In genomic region chr1:202810615-202811295, GRCh38 we compare ENCODE assay signal across 8 cellular contexts. TPM values are rescaled to one million over a fixed set of nuclear protein-coding genes. Genes with fewer than 3 reads are reported as not detected.
A peak's percentile ranks its signal among the peaks of the same experiment; 100 is the strongest.
DNase-seq lines count a peak whose midpoint lies in the region; ATAC-seq and TF ChIP-seq lines count a peak whose summit lies in the region.

PCAT6 (plus strand) TSS chr1:202810954.

- no peaks in the 10 kb centered on the region for H3K27me3 ChIP-seq in hepatocyte
- H3K27me3 ChIP-seq in Karpas-422 (ENCODE audit: low read length): no peaks in the 10 kb centered on the region

- H3K4me2 ChIP-seq in hepatocyte: peak within 1 kb of the TSS; percentile 93
- H3K4me2 ChIP-seq in Karpas-422 (ENCODE audit: low read depth, low read length, poor library complexity, severe bottlenecking): no peak within 1 kb of the TSS

- no peaks in the 10 kb centered on the region for H3K9me3 ChIP-seq in hepatocyte (ENCODE audit: low read depth)
- H3K9me3 ChIP-seq in Karpas-422 (ENCODE audit: low read length): no peaks in the 10 kb centered on the region

- H3K27ac ChIP-seq in hepatocyte: peak within 1 kb of the TSS; percentile 86
- no peak within 1 kb of the TSS for H3K27ac ChIP-seq in Karpas-422 (ENCODE audit: low read length)

- 3% methylated on average over 31 of the region's 53 CpGs for WGBS in hepatocyte (ENCODE audit: low lambda C conversion rate, missing lambda C conversion rate)

- DNase-seq in NCI-H1930 (lab: John Stamatoyannopoulos, UW): peak; percentile 90 to 92
- DNase-seq in T1000 (lab: John Stamatoyannopoulos, UW): peak; percentile 92
- DNase-seq in astrocyte of the hippocampus (ENCODE audit: low read depth, low spot score): peak; percentile 98
- DNase-seq in hepatocyte (ENCODE audit: low spot score): peak; percentile 98
- DNase-seq in renal cortical epithelial cell (ENCODE audit: low read depth): peak; percentile 75
- DNase-seq in Karpas-422: no peak

- peak within 1 kb of the TSS; percentile 40 for H3K4me3 ChIP-seq in hepatocyte
- no peak within 1 kb of the TSS for H3K4me3 ChIP-seq in Karpas-422 (ENCODE audit: low read length)

- no peaks in the 10 kb centered on the region for H3K9me2 ChIP-seq in hepatocyte (replicated peaks; ENCODE audit: insufficient read depth)
- H3K9me2 ChIP-seq in Karpas-422 (replicated peaks; ENCODE audit: insufficient read depth, low read length): no peaks in the 10 kb centered on the region

- peak within 1 kb of the TSS; percentile 62 for H2AFZ ChIP-seq in hepatocyte
- no peak within 1 kb of the TSS for H2AFZ ChIP-seq in Karpas-422 (ENCODE audit: low read length)

- peak; percentile 76 for TF ChIP-seq POLR2A in GM15510 (IDR thresholded peaks at IDR 0.05; ENCODE audit: borderline replicate concordance, extremely low read depth, insufficient read length)

- peak; percentile 53 for ATAC-seq in HG02938 (IDR thresholded peaks at IDR 0.05; ENCODE audit: unreplicated experiment)

- no peak for TF ChIP-seq CTCF in hepatocyte (IDR thresholded peaks at IDR 0.05; ENCODE audit: poor library complexity)

- H3K36me3 ChIP-seq in hepatocyte (replicated peaks; ENCODE audit: insufficient read depth, low read depth): no peaks in the 10 kb centered on the region
- H3K36me3 ChIP-seq in Karpas-422 (ENCODE audit: insufficient read depth, low read length): no peaks in the 10 kb centered on the region

- peaks cover 13% of the 10 kb centered on the region for H4K20me1 ChIP-seq in hepatocyte (ENCODE audit: insufficient read depth, poor library complexity, severe bottlenecking)
- no peaks in the 10 kb centered on the region for H4K20me1 ChIP-seq in Karpas-422 (ENCODE audit: insufficient read depth, low read depth, low read length)

- H3K79me2 ChIP-seq in hepatocyte (peaks cover 24% of the 10 kb centered on the region), Karpas-422 (ENCODE audit: low read length) (no peaks in the 10 kb centered on the region)

- H3K9ac ChIP-seq in Karpas-422 (ENCODE audit: low read length): no peak within 1 kb of the TSS

- H3K4me1 ChIP-seq in hepatocyte (ENCODE audit: insufficient read depth) (peaks cover 25% of the 10 kb centered on the region), Karpas-422 (ENCODE audit: low read length) (no peaks in the 10 kb centered on the region)

RNA-seq across cellular contexts. Expression of gene PCAT6, which starts in this region (rescaled TPM):
- 0.48 and 0.60 TPM in 2 replicates for total RNA-seq in hepatocyte
- polyA plus RNA-seq in hepatocyte: 11.1 and 15.7 TPM in 2 replicates
- 0.40 TPM in 1 of 2 replicates, not detected in the other for total RNA-seq in renal cortical epithelial cell
- total RNA-seq in Karpas-422 (2014; rRNA removed; shearing (Covaris generic); ENCODE audit: low replicate concordance): not detected in 2 replicates

Comparison
In these comparisons a context has a peak if more than half of its experiments do, and no peak if none do; other contexts are left out.
1. Peak in DNase-seq in renal cortical epithelial cell; RNA of the gene not detected or under 1 TPM.